Comparison of ENCODE assay signal across 22 cellular contexts in the genomic region with DNA sequence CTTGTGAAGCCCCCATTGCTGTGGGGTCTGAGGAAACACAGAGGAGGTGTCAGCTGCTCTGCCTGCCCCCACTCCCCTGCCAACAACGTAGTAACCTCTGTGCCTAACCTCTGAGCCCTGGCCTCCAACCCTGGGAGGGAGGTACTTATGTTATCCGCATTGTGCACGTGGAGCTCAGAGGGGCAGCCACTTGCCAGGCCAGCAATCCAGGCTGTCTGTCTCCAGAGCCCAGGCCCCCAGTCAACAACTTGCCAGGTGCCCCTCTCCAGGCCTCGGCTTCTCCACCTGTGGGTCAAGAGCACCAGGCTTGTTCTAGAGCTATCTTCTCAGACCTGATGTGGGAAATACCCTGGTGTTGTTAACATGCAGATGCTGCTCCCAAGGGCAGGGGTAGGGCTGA.
"Had no signal": no experiment of that assay in that cellular context is flagged by ENCODE, and none has a peak within 500 bp of the region (broad histone marks: within the 10 kb centered on the region; RNA-seq: fewer than 3 reads in every experiment).

No MANE protein-coding gene starts in this region.

- H3K27me3 Mint-ChIP-seq: activated B cell treated with CpG ODN at 0.5 μM for 24 hours; activated CD4-positive, alpha-beta T cell treated with anti-CD3 and anti-CD28 coated beads, Interleukin-2, amount 10 ng/mL, durations not matched to agents 24 days and 14 days; activated T-cell treated with anti-CD3 and anti-CD28 coated beads, Interleukin-2, amount 50 U/mL, for 24 hours; stimulated activated naive CD8-positive, alpha-beta T cell treated with anti-CD3 and anti-CD28 coated beads, Interleukin-15, amount 100 ng/mL, for 72 hours had no signal

- H3K4me3 ChIP-seq: ovary, upper lobe of right lung had no signal

- H3K36me3 ChIP-seq: ovary, thoracic aorta, upper lobe of right lung had no signal

- H3K27me3 ChIP-seq: ovary, upper lobe of right lung had no signal

- H3K9me3 ChIP-seq: ovary, psoas muscle, thoracic aorta, upper lobe of right lung had no signal

- DNase-seq: activated B cell treated with CpG ODN at 0.5 μM for 24 hours; activated CD4-positive, alpha-beta T cell treated with anti-CD3 and anti-CD28 coated beads, Interleukin-2, amount 10 ng/mL, durations not matched to agents 24 days and 14 days; activated CD8-positive, alpha-beta T cell treated with anti-CD3 and anti-CD28 coated beads, Interleukin-2, amount 10 ng/mL, durations not matched to agents 7 days and 5 days; activated naive CD4-positive, alpha-beta T cell treated with anti-CD3 and anti-CD28 coated beads for 36 hours; activated T-cell treated with anti-CD3 and anti-CD28 coated beads, Interleukin-2, amount 50 U/mL, for 24 hours; anterior cingulate cortex; central memory CD4-positive, alpha-beta T cell; endodermal cell; foreskin melanocyte; head of caudate nucleus; kidney glomerular epithelial cell; left ventricle myocardium superior; ovary; psoas muscle; small intestine; stimulated activated CD4-positive, alpha-beta T cell treated with anti-CD3 and anti-CD28 coated beads, Interleukin-4, amount 100 ng/mL, for 1 hour; stimulated activated naive CD8-positive, alpha-beta T cell treated with anti-CD3 and anti-CD28 coated beads, Interleukin-15, amount 100 ng/mL, for 72 hours; upper lobe of right lung had no signal

- H3K9me3 Mint-ChIP-seq: activated B cell treated with CpG ODN at 0.5 μM for 24 hours; activated CD4-positive, alpha-beta T cell treated with anti-CD3 and anti-CD28 coated beads, Interleukin-2, amount 10 ng/mL, durations not matched to agents 24 days and 14 days; activated naive CD4-positive, alpha-beta T cell treated with anti-CD3 and anti-CD28 coated beads for 36 hours; activated T-cell treated with anti-CD3 and anti-CD28 coated beads, Interleukin-2, amount 50 U/mL, for 24 hours; brain; endodermal cell; neural crest cell; stimulated activated naive CD8-positive, alpha-beta T cell treated with anti-CD3 and anti-CD28 coated beads, Interleukin-15, amount 100 ng/mL, for 72 hours; T-helper 2 cell treated with Interferon-gamma antibody and Interleukin-4, amounts not matched to agents 5 μg/mL and 100 μg/mL, for 36 hours had no signal

- H3K27ac ChIP-seq: ovary, psoas muscle, thoracic aorta, upper lobe of right lung had no signal

- H3K27ac Mint-ChIP-seq: activated CD4-positive, alpha-beta T cell treated with anti-CD3 and anti-CD28 coated beads, Interleukin-2, amount 10 ng/mL, durations not matched to agents 24 days and 14 days; activated CD8-positive, alpha-beta T cell treated with anti-CD3 and anti-CD28 coated beads, Interleukin-2, amount 10 ng/mL, durations not matched to agents 7 days and 5 days; activated naive CD4-positive, alpha-beta T cell treated with anti-CD3 and anti-CD28 coated beads for 36 hours; endodermal cell; stimulated activated naive CD8-positive, alpha-beta T cell treated with anti-CD3 and anti-CD28 coated beads, Interleukin-15, amount 100 ng/mL, for 72 hours; T-helper 2 cell treated with Interferon-gamma antibody and Interleukin-4, amounts not matched to agents 5 μg/mL and 100 μg/mL, for 36 hours had no signal
